In genomic region chr3:18872466-18872865, GRCh38 we compare ENCODE assay signal across 22 cellular contexts.
DNase-seq lines count a peak whose midpoint lies in the region; ATAC-seq and TF ChIP-seq lines count a peak whose summit lies in the region.
"Had no signal": no experiment of that assay in that cellular context is flagged by ENCODE, and none has a peak within 500 bp of the region (broad histone marks: within the 10 kb centered on the region; RNA-seq: fewer than 3 reads in every experiment).

No MANE protein-coding gene starts in this region.

- no peak overlapping the region for H3K27ac ChIP-seq in Panc1 (ENCODE audit: low read length)
- no peak overlapping the region for H3K27ac ChIP-seq in lower lobe of right lung
- H3K27ac ChIP-seq: prostate gland, WERI-Rb-1 had no signal

- no peaks in the 10 kb centered on the region for H3K4me1 ChIP-seq in Panc1 (ENCODE audit: control insufficient read depth, insufficient read depth, low read length)
- H3K4me1 ChIP-seq in lower lobe of right lung = no peaks in the 10 kb centered on the region
- H3K4me1 ChIP-seq: Caco-2, prostate gland had no signal

- TF ChIP-seq CTCF in GM12874 (IDR thresholded peaks at IDR 0.05; ENCODE audit: insufficient read depth, low read depth, low read length) = 0 out of 2 replicates have a peak, but pooled peaks have one; percentile 8
- TF ChIP-seq CTCF in Panc1 (IDR thresholded peaks at IDR 0.05) = peak; percentile 7; the same call in 1 of the 2 replicates
- no peak for TF ChIP-seq CTCF in lower lobe of right lung (IDR thresholded peaks at IDR 0.05)

- H3K27me3 ChIP-seq in Panc1 (ENCODE audit: control insufficient read depth, insufficient read depth, low read length) (no peaks in the 10 kb centered on the region), lower lobe of right lung (ENCODE audit: low read depth) (no peaks in the 10 kb centered on the region)
- H3K27me3 ChIP-seq: MG63 had no signal

- no peaks in the 10 kb centered on the region for H3K36me3 ChIP-seq in Panc1 (ENCODE audit: control insufficient read depth, insufficient read depth, low read length)
- H3K36me3 ChIP-seq in lower lobe of right lung = no peaks in the 10 kb centered on the region
- H3K36me3 ChIP-seq: MG63, prostate gland, WERI-Rb-1 had no signal

- no TSS peak for BruUV-seq in Panc1 (replicated peaks; lab: Mats Ljungman, UMichigan)

- intact Hi-C loops in Panc1 (cut with micrococcal nuclease; ENCODE audit: unreplicated experiment) (no loop called here), lower lobe of right lung (cut with DNase I) (no loop called here)

- H3K4me3 ChIP-seq in Panc1 (ENCODE audit: low read depth in 2 of 2, low read length in 2 of 2) (no peak overlapping the region), lower lobe of right lung (no peak overlapping the region)
- H3K4me3 ChIP-seq: MG63, prostate gland, smooth muscle cell had no signal

- POLR2A ChIA-PET in Panc1 (lab: Charles Lee) = no interaction called here

- H3K9me3 ChIP-seq in Panc1 (ENCODE audit: control insufficient read depth, insufficient read depth, low read depth, low read length) (no peaks in the 10 kb centered on the region), lower lobe of right lung (no peaks in the 10 kb centered on the region)
- H3K9me3 ChIP-seq: Caco-2, MG63, prostate gland had no signal

- ATAC-seq in GM18861 (IDR thresholded peaks at IDR 0.05; ENCODE audit: unreplicated experiment) = peak; percentile 85
- ATAC-seq in HG03175 (IDR thresholded peaks at IDR 0.05; ENCODE audit: unreplicated experiment) = peak; percentile 46
- no peak for ATAC-seq in Panc1
- no peak for ATAC-seq in lower lobe of right lung
- ATAC-seq: esophagus mucosa had no signal

- CTCF ChIA-PET in Panc1 (lab: Charles Lee) = no interaction called here

- in situ Hi-C loops in Panc1 (cut with HindIII; ENCODE audit: low pct_unique_long_range_greater_than_20kb, low sequenced_read_pairs) = no loop called here

- DNase-seq in Panc1 (ENCODE audit: low read depth, low spot score) (no peak), lower lobe of right lung (no peak), SKM-1 (lab: John Stamatoyannopoulos, UW; ENCODE audit: unreplicated experiment) (no peak)
- no peak for DNase-seq in activated CD8-positive, alpha-beta memory T cell treated with anti-CD3 and anti-CD28 coated beads for 24 hours
- DNase-seq: activated effector memory CD4-positive, alpha-beta T cell treated with Interleukin-2 at 50 U/mL for 16 hours; AML-193; anterior cingulate cortex; Caco-2; central memory CD4-positive, alpha-beta T cell; EL; H9; MG63; midbrain; NCI-H1694; stimulated activated CD8-positive, alpha-beta memory T cell treated with anti-CD3 and anti-CD28 coated beads, Interleukin-4, amount 100 ng/mL, for 48 hours; WERI-Rb-1 had no signal

Comparison
In these comparisons a context has a peak if more than half of its experiments do, and no peak if none do; other contexts are left out.
1. ATAC-seq: peak in GM18861 (single experiment) and HG03175 (single experiment); none in Panc1 (single experiment) and lower lobe of right lung (0 of 2).